14 cellular contexts compared by ENCODE assay signal in genomic region chr4:82473621-82474164, GRCh38. TPM values are rescaled to one million over a fixed set of nuclear protein-coding genes. Genes with fewer than 3 reads are reported as not detected.
DNase-seq lines count a peak whose midpoint lies in the region; TF ChIP-seq lines count a peak whose summit lies in the region.
"Had no signal": no experiment of that assay in that cellular context is flagged by ENCODE, and none has a peak within 500 bp of the region (broad histone marks: within the 10 kb centered on the region; RNA-seq: fewer than 3 reads in every experiment).

No MANE protein-coding gene starts in this region.

- peaks cover 2% of the 10 kb centered on the region for H3K79me2 ChIP-seq in trophoblast cell (ENCODE audit: control insufficient read depth, insufficient read depth, low read length, poor library complexity)

- no peak overlapping the region for H4K91ac ChIP-seq in trophoblast cell (ENCODE audit: low read depth, low read length)
- H4K91ac ChIP-seq in mesenchymal stem cell (ENCODE audit: low read length) = no peak overlapping the region

- peak; percentile 22 for DNase-seq in ecto neural progenitor cell (ENCODE audit: low spot score)
- peak; percentile 57 for DNase-seq in esophagus muscularis mucosa (ENCODE audit: extremely low spot score)
- no peak for DNase-seq in trophoblast cell
- DNase-seq in mesenchymal stem cell = no peak
- no peak for DNase-seq in EL
- no peak for DNase-seq in cerebellar nuclear complex (lab: John Stamatoyannopoulos, UW)
- DNase-seq: C1 segment of cervical spinal cord; Calu3; CD4-positive, alpha-beta memory T cell; COR-L47; DMS53; DMS79 treated with DMSO at 0.1 percent for 48 hours; GM23248; H9 had no signal

- H2AK5ac ChIP-seq in trophoblast cell (ENCODE audit: low read length) (peak overlapping the region; percentile 79), mesenchymal stem cell (ENCODE audit: low read length, severe bottlenecking) (no peak overlapping the region)

- WGBS in esophagus muscularis mucosa = 96% methylated on average over 14 of the region's 15 CpGs
- no CpG with 5 or more reads among the region's 15 CpGs for WGBS in trophoblast cell (ENCODE audit: extremely low coverage, insufficient coverage, insufficient read length)
- WGBS in mesenchymal stem cell = 97% methylated on average over 15 of the region's 15 CpGs

- H3K23ac ChIP-seq in trophoblast cell (ENCODE audit: low read length) = no peak overlapping the region
- no peak overlapping the region for H3K23ac ChIP-seq in mesenchymal stem cell (ENCODE audit: low read length in 2 of 2)

- H2BK12ac ChIP-seq in trophoblast cell (ENCODE audit: low read length) (peak overlapping the region; percentile 84), mesenchymal stem cell (ENCODE audit: low read length in 2 of 2) (no peak overlapping the region)

- no peaks in the 10 kb centered on the region for H3K36me3 ChIP-seq in esophagus muscularis mucosa
- no peaks in the 10 kb centered on the region for H3K36me3 ChIP-seq in trophoblast cell (ENCODE audit: control insufficient read depth in 1 of 2, insufficient read depth in 2 of 2, low read length in 2 of 2)
- H3K36me3 ChIP-seq in mesenchymal stem cell (ENCODE audit: control insufficient read depth in 1 of 2, insufficient read depth in 2 of 2, low read depth in 1 of 2, low read length in 2 of 2) = no peaks in the 10 kb centered on the region

- H3K4me3 ChIP-seq in esophagus muscularis mucosa (no peak overlapping the region), trophoblast cell (ENCODE audit: low read depth, low read length) (no peak overlapping the region), mesenchymal stem cell (ENCODE audit: insufficient read depth in 1 of 2, low read depth in 1 of 2, low read length in 2 of 2) (no peak overlapping the region)
- H3K4me3 ChIP-seq: GM23248 had no signal

- H3K14ac ChIP-seq in trophoblast cell (ENCODE audit: low read length) (peak overlapping the region; percentile 66), mesenchymal stem cell (ENCODE audit: low read length in 2 of 2) (no peak overlapping the region)

- no peak overlapping the region for H4K12ac ChIP-seq in trophoblast cell (ENCODE audit: low read depth, low read length)

- TF ChIP-seq CTCF in esophagus muscularis mucosa (IDR thresholded peaks at IDR 0.05) = no peak

- H2BK5ac ChIP-seq in trophoblast cell (ENCODE audit: low read depth, low read length, poor library complexity) (no peak overlapping the region), mesenchymal stem cell (ENCODE audit: low read depth, low read length, poor library complexity, severe bottlenecking) (no peak overlapping the region)

- no peak overlapping the region for H4K8ac ChIP-seq in trophoblast cell (ENCODE audit: low read depth, low read length)
- H4K8ac ChIP-seq in mesenchymal stem cell (ENCODE audit: low read length) = no peak overlapping the region

- no peaks in the 10 kb centered on the region for H3K27me3 ChIP-seq in esophagus muscularis mucosa
- no peaks in the 10 kb centered on the region for H3K27me3 ChIP-seq in trophoblast cell (ENCODE audit: insufficient read depth, low read length)
- no peaks in the 10 kb centered on the region for H3K27me3 ChIP-seq in mesenchymal stem cell (ENCODE audit: control insufficient read depth in 1 of 2, insufficient read depth in 1 of 2, low read length in 2 of 2)

- no peak for TF ChIP-seq POLR2A in esophagus muscularis mucosa (IDR thresholded peaks at IDR 0.05; ENCODE audit: low read depth)

- H2BK15ac ChIP-seq in mesenchymal stem cell (ENCODE audit: low read depth, poor library complexity, severe bottlenecking) = no peak overlapping the region

- H3K4me2 ChIP-seq in trophoblast cell (ENCODE audit: low read length) = no peak overlapping the region
- no peak overlapping the region for H3K4me2 ChIP-seq in mesenchymal stem cell (ENCODE audit: low read length, poor library complexity, severe bottlenecking)

- H3K18ac ChIP-seq in trophoblast cell (ENCODE audit: low read length) (peak overlapping the region; percentile 37), mesenchymal stem cell (ENCODE audit: low read depth in 1 of 2, low read length in 2 of 2) (no peak overlapping the region)

- H3K27ac ChIP-seq in esophagus muscularis mucosa (replicated peaks in 1 of 4) (no peak overlapping the region), trophoblast cell (ENCODE audit: low read depth, low read length) (no peak overlapping the region), mesenchymal stem cell (ENCODE audit: low read length, poor library complexity, severe bottlenecking) (no peak overlapping the region)
- H3K27ac ChIP-seq: GM23248 had no signal

- H2AFZ ChIP-seq in trophoblast cell (ENCODE audit: insufficient read depth, low read length, poor library complexity) = peak overlapping the region; percentile 81
- H2AFZ ChIP-seq in mesenchymal stem cell (ENCODE audit: low read depth, low read length) = no peak overlapping the region
- H2AFZ ChIP-seq: GM23248 had no signal

- H2BK120ac ChIP-seq in trophoblast cell (ENCODE audit: insufficient read depth, low read length, poor library complexity) = no peak overlapping the region
- no peak overlapping the region for H2BK120ac ChIP-seq in mesenchymal stem cell (ENCODE audit: low read depth, low read length)

- H3K79me1 ChIP-seq in trophoblast cell (ENCODE audit: low read length) (no peaks in the 10 kb centered on the region), mesenchymal stem cell (replicated peaks; ENCODE audit: low read length, poor library complexity, severe bottlenecking) (no peaks in the 10 kb centered on the region)

- no peak for TF ChIP-seq EP300 in esophagus muscularis mucosa (IDR thresholded peaks at IDR 0.05)

- H3K9ac ChIP-seq in trophoblast cell (ENCODE audit: low read length) = no peak overlapping the region
- no peak overlapping the region for H3K9ac ChIP-seq in mesenchymal stem cell (ENCODE audit: low read length)
- H3K9ac ChIP-seq: GM23248 had no signal

- intact Hi-C loops in esophagus muscularis mucosa (cut with DNase I) = no loop called here

- H3K4ac ChIP-seq in trophoblast cell (ENCODE audit: low read depth, low read length) (no peak overlapping the region), mesenchymal stem cell (ENCODE audit: low read depth in 1 of 2, low read length in 2 of 2) (no peak overlapping the region)

- H3K9me3 ChIP-seq in esophagus muscularis mucosa = no peaks in the 10 kb centered on the region
- no peaks in the 10 kb centered on the region for H3K9me3 ChIP-seq in trophoblast cell (ENCODE audit: insufficient read depth, low read depth, low read length)
- H3K9me3 ChIP-seq in mesenchymal stem cell (ENCODE audit: control insufficient read depth, low read length) = no peaks in the 10 kb centered on the region

- H3K4me1 ChIP-seq in esophagus muscularis mucosa (no peaks in the 10 kb centered on the region), trophoblast cell (ENCODE audit: control insufficient read depth in 1 of 2, insufficient read depth in 2 of 2, low read length in 2 of 2) (peaks cover 0 to 2% of the 10 kb centered on the region in 2 experiments), mesenchymal stem cell (ENCODE audit: control insufficient read depth, insufficient read depth, low read depth, low read length) (no peaks in the 10 kb centered on the region)

RNA-seq across cellular contexts. Expression of gene ENOPH1, which starts 43.3 kb away (rescaled TPM):
- total RNA-seq in esophagus muscularis mucosa = 10 to 100 TPM; 17.4 to 26.4 (median 22.4) TPM
- 23.2 and 23.9 TPM in 2 replicates for polyA plus RNA-seq in trophoblast cell (2013)
- polyA plus RNA-seq in mesenchymal stem cell (2013, experiment 1 of 2) = 23.7 TPM
- 25.9 TPM for polyA plus RNA-seq in mesenchymal stem cell (2013, experiment 2 of 2)

RNA-seq across cellular contexts. Expression of gene HNRNPDL, which starts 43.4 kb away (rescaled TPM):
- 100 to 1,000 TPM; 135 to 227 (median 154) TPM for total RNA-seq in esophagus muscularis mucosa
- polyA plus RNA-seq in trophoblast cell (2013) = 325 and 327 TPM in 2 replicates
- polyA plus RNA-seq in mesenchymal stem cell (2013, experiment 1 of 2) = 292 TPM
- 289 TPM for polyA plus RNA-seq in mesenchymal stem cell (2013, experiment 2 of 2)

Comparison
In these comparisons a context has a peak if more than half of its experiments do, and no peak if none do; other contexts are left out.
1. DNase-seq: peak in ecto neural progenitor cell (single experiment) and esophagus muscularis mucosa (single experiment); none in trophoblast cell (0 of 2), mesenchymal stem cell (single experiment), EL (single experiment) and cerebellar nuclear complex (0 of 2).